Comparison of ENCODE assay signal across 9 cellular contexts in the genomic region with DNA sequence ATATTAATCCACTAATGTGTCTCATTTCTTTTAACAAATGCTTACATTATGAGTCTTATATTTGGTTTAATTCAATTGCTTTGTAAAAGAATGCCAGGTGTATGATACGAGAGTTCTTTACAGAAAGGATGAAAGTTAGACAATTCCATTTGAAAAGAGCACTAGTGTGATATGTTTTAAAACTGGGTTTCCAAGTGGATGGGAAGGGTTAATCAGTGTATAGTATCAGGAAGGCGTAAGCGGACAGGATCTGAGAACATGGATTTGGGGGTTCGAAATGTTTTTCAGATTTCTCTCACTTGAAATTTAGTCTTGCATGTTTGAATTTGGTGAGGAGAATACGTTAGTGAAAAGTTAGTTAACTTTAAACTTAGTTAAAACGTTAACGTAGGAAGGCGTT. TPM values are rescaled to one million over a fixed set of nuclear protein-coding genes. Genes with fewer than 3 reads are reported as not detected.
DNase-seq lines count a peak whose midpoint lies in the region; TF ChIP-seq lines count a peak whose summit lies in the region.
"Had no signal": no experiment of that assay in that cellular context is flagged by ENCODE, and none has a peak within 500 bp of the region (broad histone marks: within the 10 kb centered on the region; RNA-seq: fewer than 3 reads in every experiment).

No MANE protein-coding gene starts in this region.

- peaks cover 30% of the 10 kb centered on the region for H3F3A ChIP-seq in neural progenitor cell (ENCODE audit: low read depth)

- H3K79me2 ChIP-seq in neural progenitor cell (ENCODE audit: low read depth) = peaks cover 43% of the 10 kb centered on the region

- peaks cover 13% of the 10 kb centered on the region for H3K36me3 Mint-ChIP-seq in neural progenitor cell

- peaks cover 9% of the 10 kb centered on the region for H3K4me1 ChIP-seq in neural progenitor cell

- peaks cover 4% of the 10 kb centered on the region for H3K9me3 Mint-ChIP-seq in neural progenitor cell

- H3K27ac ChIP-seq in neural progenitor cell = no peak overlapping the region
- no peak overlapping the region for H3K27ac ChIP-seq in substantia nigra (ENCODE audit: low read depth, low read length, poor library complexity, severe bottlenecking)

- H3K4me1 Mint-ChIP-seq in neural progenitor cell = peaks cover 17% of the 10 kb centered on the region

- H3K9ac ChIP-seq in neural progenitor cell = no peak overlapping the region

- no peak overlapping the region for H2AFZ ChIP-seq in neural progenitor cell (replicated peaks)

- H3K4me2 ChIP-seq in neural progenitor cell = peak overlapping the region; percentile 85

- peak overlapping the region; percentile 65 for H3K4me3 ChIP-seq in AG04449 (ENCODE audit: low read depth, low read length)
- peak overlapping the region; percentile 74 for H3K4me3 ChIP-seq in NB4 (ENCODE audit: low read depth, low read length)
- peak overlapping the region; percentile 89 for H3K4me3 ChIP-seq in epithelial cell of esophagus (ENCODE audit: low read length)
- H3K4me3 ChIP-seq in neural progenitor cell = peak overlapping the region; percentile 76

- H3K36me3 ChIP-seq in neural progenitor cell = no peaks in the 10 kb centered on the region

- H3K27ac Mint-ChIP-seq in neural progenitor cell = no peak overlapping the region

- H4K20me1 ChIP-seq in neural progenitor cell (ENCODE audit: low read depth) = peaks cover 61% of the 10 kb centered on the region

- H3K27me3 ChIP-seq in neural progenitor cell = peaks cover 40% of the 10 kb centered on the region

- H3K27me3 Mint-ChIP-seq in neural progenitor cell (ENCODE audit: insufficient read depth, low read depth) = peaks cover 21% of the 10 kb centered on the region

- TF ChIP-seq CTCF in AG04449 (IDR thresholded peaks at IDR 0.05; ENCODE audit: insufficient read depth, low read length, missing control alignments) (no peak), NB4 (IDR thresholded peaks at IDR 0.05; ENCODE audit: low read depth, low read length) (no peak), epithelial cell of esophagus (IDR thresholded peaks at IDR 0.05; ENCODE audit: insufficient read depth, low read depth, low read length, missing control alignments) (no peak), neural progenitor cell (IDR thresholded peaks at IDR 0.05) (no peak)

- POLR2A ChIA-PET in AG04449 (lab: Yijun Ruan, JAX) = no interaction called here

- H3K4me3 Mint-ChIP-seq in neural progenitor cell = peak overlapping the region; percentile 96

- no peaks in the 10 kb centered on the region for H3K9me3 ChIP-seq in neural progenitor cell (ENCODE audit: low read depth)

- DNase-seq in AG04449 (ENCODE audit: low read depth, low spot score) (no peak), NB4 (ENCODE audit: low read depth) (no peak), epithelial cell of esophagus (ENCODE audit: low read depth) (no peak), neural progenitor cell (ENCODE audit: low spot score) (no peak), NAMALWA (ENCODE audit: low spot score) (no peak), AG08395 (ENCODE audit: low spot score) (no peak), substantia nigra (lab: John Stamatoyannopoulos, UW) (no peak)
- DNase-seq in stimulated activated CD4-positive, alpha-beta T cell treated with anti-CD3 and anti-CD28 coated beads, Interleukin-12 subunit alpha, Interleukin-12 subunit beta, amount 100 ng/mL, for 4 hours = no peak
- DNase-seq: foreskin melanocyte had no signal

- no peak for TF ChIP-seq POLR2A in NB4 (IDR thresholded peaks at IDR 0.05; ENCODE audit: extremely low read depth, insufficient read length)

- CTCF ChIA-PET in AG04449 (lab: Yijun Ruan, JAX) = interaction anchor here (0.9 to 1.6 kb wide), 4 partner anchors 90 to 274 kb away, joined by 3 to 5 read pairs (median 4); no protein-coding TSS in a partner anchor

RNA-seq across cellular contexts. Expression of a gene that starts 2.6 kb away (rescaled TPM):
- total RNA-seq in neural progenitor cell (ENCODE audit: low replicate concordance) = 13.7 and 17.1 TPM in 2 replicates
